In the genomic region with DNA sequence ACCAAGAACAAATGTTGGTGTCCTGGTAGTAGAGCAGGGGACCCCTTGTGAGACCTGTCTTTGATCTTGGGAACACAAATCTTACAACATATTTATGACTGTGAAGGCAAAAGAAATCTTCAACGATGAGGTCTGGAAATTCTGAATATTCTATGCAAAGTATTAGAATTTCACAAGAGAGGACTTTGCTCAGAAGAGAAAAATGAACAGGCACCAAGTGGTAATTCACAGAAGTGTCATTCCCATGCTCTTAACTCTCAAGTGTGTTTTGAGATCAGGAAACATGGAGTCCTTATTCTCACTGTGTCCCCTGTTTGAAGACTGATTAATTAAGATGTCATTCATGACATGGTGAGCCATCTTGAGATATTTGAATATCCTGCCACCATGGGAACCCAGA, we compare ENCODE assay signal across 12 cellular contexts. TPM values are rescaled to one million over a fixed set of nuclear protein-coding genes. Genes with fewer than 3 reads are reported as not detected.
DNase-seq lines count a peak whose midpoint lies in the region; ATAC-seq and TF ChIP-seq lines count a peak whose summit lies in the region.
"Had no signal": no experiment of that assay in that cellular context is flagged by ENCODE, and none has a peak within 500 bp of the region (broad histone marks: within the 10 kb centered on the region; RNA-seq: fewer than 3 reads in every experiment).

No MANE protein-coding gene starts in this region.

- H3K9me3 ChIP-seq in IMR-90 (ENCODE audit: control insufficient read depth, insufficient read depth, low read length), result no peaks in the 10 kb centered on the region
- no peaks in the 10 kb centered on the region for H3K9me3 ChIP-seq in heart right ventricle
- H3K9me3 ChIP-seq: mucosa of descending colon had no signal

- DNase-seq in activated T-cell treated with anti-CD3 and anti-CD28 coated beads, Interleukin-2, amount 50 U/mL, for 72 hours, result no peak
- DNase-seq in activated T-cell treated with anti-CD3 and anti-CD28 coated beads, Interleukin-2, amount 50 U/mL, for 48 hours, result no peak
- DNase-seq in IMR-90 (no peak), heart right ventricle (no peak), GF-D8 (lab: John Stamatoyannopoulos, UW) (no peak)
- DNase-seq in activated naive CD8-positive, alpha-beta T cell treated with anti-CD3 and anti-CD28 coated beads, Interleukin-2, amount 50 U/mL, for 24 hours, result no peak
- no peak for DNase-seq in stimulated activated naive B cell treated with anti-CD40 and anti-IgM and Interleukin-4, amounts not matched to agents 10 μg/mL and 1 μg/mL and 100 μg/mL, for 72 hours
- DNase-seq: DMS79, mucosa of descending colon, NCI-H187, NCI-H526 had no signal

- CTCF ChIA-PET in IMR-90 (lab: Yijun Ruan, JAX), result no interaction called here

- peak overlapping the region; percentile 12 to 47 for H3K4me3 Mint-ChIP-seq in activated T-cell treated with anti-CD3 and anti-CD28 coated beads, Interleukin-2, amount 50 U/mL, for 72 hours
- H3K4me3 Mint-ChIP-seq in activated naive CD8-positive, alpha-beta T cell treated with anti-CD3 and anti-CD28 coated beads, Interleukin-2, amount 50 U/mL, for 24 hours, result peak overlapping the region; percentile 57
- H3K4me3 Mint-ChIP-seq in stimulated activated naive B cell treated with anti-CD40 and anti-IgM and Interleukin-4, amounts not matched to agents 10 μg/mL and 1 μg/mL and 100 μg/mL, for 72 hours, result peak overlapping the region; percentile 12 to 48

- H3K27me3 Mint-ChIP-seq in activated T-cell treated with anti-CD3 and anti-CD28 coated beads, Interleukin-2, amount 50 U/mL, for 72 hours (ENCODE audit: low read depth), result peaks cover 16% of the 10 kb centered on the region
- H3K27me3 Mint-ChIP-seq in activated naive CD8-positive, alpha-beta T cell treated with anti-CD3 and anti-CD28 coated beads, Interleukin-2, amount 50 U/mL, for 24 hours, result peaks cover 4% of the 10 kb centered on the region
- H3K27me3 Mint-ChIP-seq in stimulated activated naive B cell treated with anti-CD40 and anti-IgM and Interleukin-4, amounts not matched to agents 10 μg/mL and 1 μg/mL and 100 μg/mL, for 72 hours, result no peaks in the 10 kb centered on the region

- intact Hi-C loops in IMR-90 (cut with micrococcal nuclease), result no loop called here
- intact Hi-C loops in heart right ventricle (cut with DNase I), result loop anchor here in 1 of 10 donors (5.0 kb wide), 1 partner anchor 335 kb away; no protein-coding TSS in a partner anchor

- no peak overlapping the region for H3K27ac ChIP-seq in IMR-90 (ENCODE audit: insufficient read depth, low read length)
- peak overlapping the region in 1 of 10 donors; percentile 28 for H3K27ac ChIP-seq in heart right ventricle

- no peak overlapping the region for H2AK9ac ChIP-seq in IMR-90 (replicated peaks; ENCODE audit: low read depth, low read length, poor library complexity)

- no peak overlapping the region for H2BK15ac ChIP-seq in IMR-90 (ENCODE audit: low read depth, low read length)

- no peak overlapping the region for H4K8ac ChIP-seq in IMR-90 (ENCODE audit: low read depth in 2 of 2, low read length in 2 of 2)

- H2BK20ac ChIP-seq in IMR-90 (ENCODE audit: low read depth, low read length), result no peak overlapping the region

- H3K9me3 Mint-ChIP-seq in activated T-cell treated with anti-CD3 and anti-CD28 coated beads, Interleukin-2, amount 50 U/mL, for 72 hours, result peaks cover 0 to 1% of the 10 kb centered on the region in 2 donors
- no peaks in the 10 kb centered on the region for H3K9me3 Mint-ChIP-seq in activated naive CD8-positive, alpha-beta T cell treated with anti-CD3 and anti-CD28 coated beads, Interleukin-2, amount 50 U/mL, for 24 hours
- peaks cover 0 to 1% of the 10 kb centered on the region in 2 donors for H3K9me3 Mint-ChIP-seq in stimulated activated naive B cell treated with anti-CD40 and anti-IgM and Interleukin-4, amounts not matched to agents 10 μg/mL and 1 μg/mL and 100 μg/mL, for 72 hours

- no peak overlapping the region for H3K56ac ChIP-seq in IMR-90 (ENCODE audit: extremely low read depth, insufficient read depth, low read length)

- no peak overlapping the region for H4K91ac ChIP-seq in IMR-90 (ENCODE audit: insufficient read depth, low read depth, low read length)

- H4K5ac ChIP-seq in IMR-90 (ENCODE audit: low read depth, low read length), result no peak overlapping the region

- no peak overlapping the region for H2BK5ac ChIP-seq in IMR-90 (ENCODE audit: low read depth, low read length, poor library complexity, severe bottlenecking)

- no peak overlapping the region for H2AFZ ChIP-seq in IMR-90 (replicated peaks; ENCODE audit: low read length, poor library complexity)

- dilution Hi-C loops in IMR-90 (cut with HindIII; ENCODE audit: low sequenced_read_pairs, unreplicated experiment), result no loop called here

- no CpG with 5 or more reads among the region's 1 CpG for WGBS in IMR-90 (ENCODE audit: extremely low coverage in 2 of 2, insufficient read length in 1 of 2), 2 experiments
- 78 to 90% methylated on average over 1 of the region's 1 CpG for WGBS in heart right ventricle, 2 donors

- no peak overlapping the region for H3K4ac ChIP-seq in IMR-90 (ENCODE audit: low read depth, low read length)

- ATAC-seq in activated T-cell treated with anti-CD3 and anti-CD28 coated beads, Interleukin-2, amount 50 U/mL, for 72 hours (replicated peaks in 1 of 2), result no peak
- no peak for ATAC-seq in IMR-90 (ENCODE audit: low read depth)
- ATAC-seq in activated naive CD8-positive, alpha-beta T cell treated with anti-CD3 and anti-CD28 coated beads, Interleukin-2, amount 50 U/mL, for 24 hours, result no peak
- no peak for ATAC-seq in stimulated activated naive B cell treated with anti-CD40 and anti-IgM and Interleukin-4, amounts not matched to agents 10 μg/mL and 1 μg/mL and 100 μg/mL, for 72 hours (replicated peaks)
- ATAC-seq in heart right ventricle, result no peak
- ATAC-seq in HG02973 (IDR thresholded peaks at IDR 0.05; ENCODE audit: unreplicated experiment), result no peak

- in situ Hi-C loops in IMR-90 (cut with MboI; ENCODE audit: low sequenced_read_pairs), result no loop called here

- H3K4me2 ChIP-seq in IMR-90 (ENCODE audit: low read depth, low read length), result no peak overlapping the region

- H3K14ac ChIP-seq in IMR-90 (replicated peaks; ENCODE audit: low read depth, low read length), result 0 out of 2 replicates have a peak overlapping the region, but pooled peaks have one; percentile 1

- H3K36me3 Mint-ChIP-seq in activated T-cell treated with anti-CD3 and anti-CD28 coated beads, Interleukin-2, amount 50 U/mL, for 72 hours (ENCODE audit: insufficient read depth in 2 of 2), result peaks cover 4 to 5% of the 10 kb centered on the region in 2 donors
- H3K36me3 Mint-ChIP-seq in activated naive CD8-positive, alpha-beta T cell treated with anti-CD3 and anti-CD28 coated beads, Interleukin-2, amount 50 U/mL, for 24 hours (ENCODE audit: low read depth), result peaks cover 6% of the 10 kb centered on the region
- H3K36me3 Mint-ChIP-seq in stimulated activated naive B cell treated with anti-CD40 and anti-IgM and Interleukin-4, amounts not matched to agents 10 μg/mL and 1 μg/mL and 100 μg/mL, for 72 hours, result peaks cover 0 to 11% of the 10 kb centered on the region in 2 donors

- H3K27ac Mint-ChIP-seq in activated T-cell treated with anti-CD3 and anti-CD28 coated beads, Interleukin-2, amount 50 U/mL, for 72 hours, result peak overlapping the region; percentile 36
- H3K27ac Mint-ChIP-seq in activated naive CD8-positive, alpha-beta T cell treated with anti-CD3 and anti-CD28 coated beads, Interleukin-2, amount 50 U/mL, for 24 hours, result peak overlapping the region; percentile 86
- H3K27ac Mint-ChIP-seq in stimulated activated naive B cell treated with anti-CD40 and anti-IgM and Interleukin-4, amounts not matched to agents 10 μg/mL and 1 μg/mL and 100 μg/mL, for 72 hours, result peak overlapping the region; percentile 60

- H3K9ac ChIP-seq in IMR-90 (ENCODE audit: low read depth, low read length), result no peak overlapping the region

- no peaks in the 10 kb centered on the region for H4K20me1 ChIP-seq in IMR-90 (ENCODE audit: insufficient read depth, low read length)

- H3K27me3 ChIP-seq in IMR-90 (ENCODE audit: control insufficient read depth, insufficient read depth, low read length) (no peaks in the 10 kb centered on the region), heart right ventricle (no peaks in the 10 kb centered on the region)

- peaks cover 52% of the 10 kb centered on the region for H3K4me1 Mint-ChIP-seq in activated T-cell treated with anti-CD3 and anti-CD28 coated beads, Interleukin-2, amount 50 U/mL, for 72 hours (ENCODE audit: low read depth)
- H3K4me1 Mint-ChIP-seq in activated naive CD8-positive, alpha-beta T cell treated with anti-CD3 and anti-CD28 coated beads, Interleukin-2, amount 50 U/mL, for 24 hours, result peaks cover 56% of the 10 kb centered on the region
- H3K4me1 Mint-ChIP-seq in stimulated activated naive B cell treated with anti-CD40 and anti-IgM and Interleukin-4, amounts not matched to agents 10 μg/mL and 1 μg/mL and 100 μg/mL, for 72 hours, result peaks cover 26 to 54% of the 10 kb centered on the region in 2 donors

- no peak overlapping the region for H3K23ac ChIP-seq in IMR-90 (ENCODE audit: low read depth, low read length)

- H3K79me1 ChIP-seq in IMR-90 (ENCODE audit: low read depth in 1 of 2, low read length in 2 of 2), result no peaks in the 10 kb centered on the region

- no peak overlapping the region for H3K18ac ChIP-seq in IMR-90 (ENCODE audit: low read depth, low read length)

- no peak for TF ChIP-seq RAD21 in IMR-90 (IDR thresholded peaks at IDR 0.05; ENCODE audit: low read length)

- POLR2A ChIA-PET in IMR-90 (lab: Charles Lee; ENCODE audit: unreplicated experiment), result no interaction called here

- H3K36me3 ChIP-seq in IMR-90 (ENCODE audit: control insufficient read depth, insufficient read depth, low read length), result no peaks in the 10 kb centered on the region
- no peaks in the 10 kb centered on the region for H3K36me3 ChIP-seq in heart right ventricle

- no peak overlapping the region for H2AK5ac ChIP-seq in IMR-90 (ENCODE audit: low read depth, low read length)

- H2BK120ac ChIP-seq in IMR-90 (ENCODE audit: low read depth, low read length), result no peak overlapping the region

- H3K4me1 ChIP-seq in IMR-90 (ENCODE audit: control insufficient read depth, insufficient read depth, low read length), result no peaks in the 10 kb centered on the region; the same call in 1 of the 2 replicates
- H3K4me1 ChIP-seq in heart right ventricle, result peaks cover 0 to 29% (median 0%) of the 10 kb centered on the region in 9 donors

- H3K4me3 ChIP-seq in IMR-90 (ENCODE audit: insufficient read depth, low read depth, low read length) (no peak overlapping the region), heart right ventricle (no peak overlapping the region)
- H3K4me3 ChIP-seq: mucosa of descending colon had no signal

- no peak for TF ChIP-seq CTCF in IMR-90 (conservative IDR thresholded peaks at IDR 0.05; ENCODE audit: low read depth, low read length)
- no peak for TF ChIP-seq CTCF in heart right ventricle (IDR thresholded peaks at IDR 0.05)

- no peaks in the 10 kb centered on the region for H3K9me1 ChIP-seq in IMR-90 (ENCODE audit: insufficient read depth, low read length)

- no peak for TF ChIP-seq POLR2A in IMR-90 (IDR thresholded peaks at IDR 0.05; ENCODE audit: low read depth, low read length)

- no TSS peak for BruUV-seq in IMR-90 (replicated peaks; lab: Mats Ljungman, UMichigan)

RNA-seq across cellular contexts. Expression of gene COQ2, which starts 52.5 kb away (rescaled TPM):
- total RNA-seq in activated T-cell treated with anti-CD3 and anti-CD28 coated beads, Interleukin-2, amount 50 U/mL, for 72 hours, result 10 to 100 TPM; 15.9 to 19.4 TPM
- 7.3 and 8.9 TPM in 2 replicates for total RNA-seq in IMR-90 (2012; rRNA removed)
- 7.4 and 7.9 TPM in 2 replicates for polyA plus RNA-seq in IMR-90 (2012; rRNA removed)
- 3.7 TPM in 2 replicates for polyA plus RNA-seq in IMR-90 (2012; cell fraction: cytosol; rRNA removed)
- polyA plus RNA-seq in IMR-90 (2012; cell fraction: nucleus; rRNA removed; ENCODE audit: low replicate concordance), result 1.1 and 3.2 TPM in 2 replicates
- 10 to 100 TPM; 17.8 to 32.8 (median 26.5) TPM for total RNA-seq in heart right ventricle
- 10 to 100 TPM; 10.5 to 15.5 TPM for polyA plus RNA-seq in heart right ventricle

Comparison
In these comparisons a context has a peak if more than half of its experiments do, and no peak if none do; other contexts are left out.
1. H3K27ac Mint-ChIP-seq: peak in every context shown above with its lines; median percentile 86 in activated naive CD8-positive, alpha-beta T cell treated with anti-CD3 and anti-CD28 coated beads, Interleukin-2, amount 50 U/mL, for 24 hours; 60 in stimulated activated naive B cell treated with anti-CD40 and anti-IgM and Interleukin-4, amounts not matched to agents 10 μg/mL and 1 μg/mL and 100 μg/mL, for 72 hours; 36 in activated T-cell treated with anti-CD3 and anti-CD28 coated beads, Interleukin-2, amount 50 U/mL, for 72 hours.